Comparison of ENCODE assay signal across 2 cellular contexts in the genomic region with DNA sequence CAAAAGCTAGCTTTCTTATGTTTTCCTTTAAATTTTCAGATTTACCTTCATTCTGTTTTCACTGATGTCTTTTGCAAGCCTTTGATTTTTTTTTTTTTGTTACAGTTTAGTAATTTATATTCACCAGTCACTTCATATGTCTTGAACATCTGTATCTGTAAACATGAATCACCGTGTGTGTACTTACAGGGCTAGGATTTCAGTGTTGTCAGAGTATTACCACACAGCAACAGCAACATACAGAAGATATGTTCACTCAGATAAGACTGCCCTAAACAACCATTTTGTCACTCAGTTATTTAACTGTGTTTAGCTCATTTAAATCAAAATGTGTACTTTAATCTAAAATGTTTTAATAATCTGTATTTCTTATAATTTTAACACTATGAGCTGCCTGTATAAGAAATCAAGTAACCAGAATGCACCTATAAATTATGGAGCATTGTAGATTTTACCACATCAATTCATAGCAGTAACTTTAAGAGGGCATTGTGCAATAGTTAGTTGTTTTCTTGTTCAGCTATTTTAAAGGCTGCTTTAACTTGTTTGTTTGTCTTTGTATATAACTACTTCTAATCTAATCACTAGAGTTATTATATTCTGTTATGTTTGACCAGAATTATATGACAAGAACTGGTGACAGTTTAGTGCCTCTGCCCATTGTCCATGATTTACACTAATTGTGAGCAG.
TF ChIP-seq lines count a peak whose summit lies in the region.

No MANE protein-coding gene starts in this region.

TF ChIP-seq in IMR-90, 13 proteins besides CTCF, POLR2A, EP300 and RAD21:
- TF ChIP-seq MXI1 (IDR thresholded peaks at IDR 0.05; ENCODE audit: borderline replicate concordance, low read depth, low read length) (no peak), FOS (IDR thresholded peaks at IDR 0.05; ENCODE audit: low read depth, low read length) (peak; percentile 76), MAFK (IDR thresholded peaks at IDR 0.05; ENCODE audit: low read depth, low read length) (no peak), CEBPB (IDR thresholded peaks at IDR 0.05; ENCODE audit: low read depth, low read length) (peak; percentile 79), RFX5 (IDR thresholded peaks at IDR 0.05; ENCODE audit: low read depth, low read length) (no peak), MAZ (IDR thresholded peaks at IDR 0.05; ENCODE audit: borderline replicate concordance, low read depth, low read length) (no peak), BHLHE40 (IDR thresholded peaks at IDR 0.05; ENCODE audit: low read depth, low read length) (no peak), CHD1 (IDR thresholded peaks at IDR 0.05; ENCODE audit: low read depth, low read length) (no peak), SMC3 (IDR thresholded peaks at IDR 0.05; ENCODE audit: low read depth, low read length) (no peak), RCOR1 (IDR thresholded peaks at IDR 0.05; ENCODE audit: insufficient replicate concordance, low read length) (no peak)
- TF ChIP-seq, protein P1, sequence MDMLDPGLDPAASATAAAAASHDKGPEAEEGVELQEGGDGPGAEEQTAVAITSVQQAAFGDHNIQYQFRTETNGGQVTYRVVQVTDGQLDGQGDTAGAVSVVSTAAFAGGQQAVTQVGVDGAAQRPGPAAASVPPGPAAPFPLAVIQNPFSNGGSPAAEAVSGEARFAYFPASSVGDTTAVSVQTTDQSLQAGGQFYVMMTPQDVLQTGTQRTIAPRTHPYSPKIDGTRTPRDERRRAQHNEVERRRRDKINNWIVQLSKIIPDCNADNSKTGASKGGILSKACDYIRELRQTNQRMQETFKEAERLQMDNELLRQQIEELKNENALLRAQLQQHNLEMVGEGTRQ (IDR thresholded peaks at IDR 0.05; ENCODE audit: low read depth, low read length): no peak
- TF ChIP-seq, protein P2, sequence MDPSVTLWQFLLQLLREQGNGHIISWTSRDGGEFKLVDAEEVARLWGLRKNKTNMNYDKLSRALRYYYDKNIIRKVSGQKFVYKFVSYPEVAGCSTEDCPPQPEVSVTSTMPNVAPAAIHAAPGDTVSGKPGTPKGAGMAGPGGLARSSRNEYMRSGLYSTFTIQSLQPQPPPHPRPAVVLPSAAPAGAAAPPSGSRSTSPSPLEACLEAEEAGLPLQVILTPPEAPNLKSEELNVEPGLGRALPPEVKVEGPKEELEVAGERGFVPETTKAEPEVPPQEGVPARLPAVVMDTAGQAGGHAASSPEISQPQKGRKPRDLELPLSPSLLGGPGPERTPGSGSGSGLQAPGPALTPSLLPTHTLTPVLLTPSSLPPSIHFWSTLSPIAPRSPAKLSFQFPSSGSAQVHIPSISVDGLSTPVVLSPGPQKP (IDR thresholded peaks at IDR 0.05; ENCODE audit: borderline replicate concordance, low read depth, low read length): no peak

TF ChIP-seq in HepG2, 621 proteins besides CTCF, POLR2A, EP300 and RAD21:
- TF ChIP-seq CEBPG (CRISPR knock-in tag; IDR thresholded peaks at IDR 0.05): 0 out of 2 replicates have a peak, but pooled peaks have one; percentile 4
- TF ChIP-seq DMAP1 (CRISPR knock-in tag; IDR thresholded peaks at IDR 0.05): no peak
- no peak for TF ChIP-seq FOXA1 (IDR thresholded peaks at IDR 0.05)
- TF ChIP-seq FOXA1 (CRISPR knock-in tag; IDR thresholded peaks at IDR 0.05): no peak
- TF ChIP-seq CEBPB (IDR thresholded peaks at IDR 0.05; ENCODE audit: borderline replicate concordance, low read depth, low read length): peak; percentile 65; the same call in 1 of the 2 replicates
